ENCODE assay signal across 3 cellular contexts in the genomic region with DNA sequence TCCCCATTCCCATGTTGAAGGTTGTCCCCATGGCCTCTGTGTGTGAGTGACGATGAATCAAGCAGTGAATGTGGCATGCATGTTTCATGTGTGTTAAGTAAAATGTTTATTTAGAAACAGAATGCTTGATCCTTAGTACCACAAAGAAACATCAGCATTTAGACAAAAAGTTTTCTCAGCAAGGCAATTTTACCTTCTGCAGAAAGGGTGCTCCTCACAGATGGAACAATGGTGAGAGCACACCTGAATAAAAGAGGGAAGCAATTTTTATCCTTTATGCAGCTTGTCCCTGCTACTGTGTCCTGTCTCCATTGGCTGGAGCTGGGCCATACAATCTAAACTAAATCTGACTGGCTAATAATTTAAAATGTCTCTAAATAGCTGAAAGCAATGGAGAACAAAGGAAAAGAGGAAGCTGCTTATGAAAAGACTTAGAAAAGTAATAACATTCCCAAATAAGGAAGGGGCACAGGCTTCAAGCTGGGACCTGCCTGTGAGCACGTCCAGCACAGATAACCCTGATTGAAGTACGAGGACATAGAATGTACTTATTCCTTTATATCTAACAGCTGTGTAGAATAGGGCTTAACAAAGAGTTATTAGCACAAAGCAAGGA.
TF ChIP-seq lines count a peak whose summit lies in the region.

No MANE protein-coding gene starts in this region.

TF ChIP-seq in SK-N-SH treated with all-trans-retinoic acid at 6 μM for 48 hours, 23 proteins besides CTCF, POLR2A, EP300 and RAD21 (continues in another document):
- TF ChIP-seq ZNF565 (CRISPR knock-in tag; conservative IDR thresholded peaks at IDR 0.05; ENCODE audit: low read depth) (no peak), SNAI2 (CRISPR knock-in tag; IDR thresholded peaks at IDR 0.05) (no peak), ZFP3 (CRISPR knock-in tag; IDR thresholded peaks at IDR 0.05) (no peak), ZNF8 (CRISPR knock-in tag; IDR thresholded peaks at IDR 0.05) (no peak), RARB (CRISPR knock-in tag; IDR thresholded peaks at IDR 0.05) (no peak), OSR1 (CRISPR knock-in tag; IDR thresholded peaks at IDR 0.05) (peak; percentile 64; the same call in 1 of the 2 replicates), CSDC2 (CRISPR knock-in tag; IDR thresholded peaks at IDR 0.05) (no peak), TOX (CRISPR knock-in tag; IDR thresholded peaks at IDR 0.05; ENCODE audit: borderline replicate concordance) (no peak), TCF4 (CRISPR knock-in tag; IDR thresholded peaks at IDR 0.05; ENCODE audit: borderline replicate concordance) (no peak), ESRRG (CRISPR knock-in tag; IDR thresholded peaks at IDR 0.05) (no peak), ARNTL (CRISPR knock-in tag; IDR thresholded peaks at IDR 0.05; ENCODE audit: borderline replicate concordance, low read depth) (no peak)
- TF ChIP-seq, protein P1, sequence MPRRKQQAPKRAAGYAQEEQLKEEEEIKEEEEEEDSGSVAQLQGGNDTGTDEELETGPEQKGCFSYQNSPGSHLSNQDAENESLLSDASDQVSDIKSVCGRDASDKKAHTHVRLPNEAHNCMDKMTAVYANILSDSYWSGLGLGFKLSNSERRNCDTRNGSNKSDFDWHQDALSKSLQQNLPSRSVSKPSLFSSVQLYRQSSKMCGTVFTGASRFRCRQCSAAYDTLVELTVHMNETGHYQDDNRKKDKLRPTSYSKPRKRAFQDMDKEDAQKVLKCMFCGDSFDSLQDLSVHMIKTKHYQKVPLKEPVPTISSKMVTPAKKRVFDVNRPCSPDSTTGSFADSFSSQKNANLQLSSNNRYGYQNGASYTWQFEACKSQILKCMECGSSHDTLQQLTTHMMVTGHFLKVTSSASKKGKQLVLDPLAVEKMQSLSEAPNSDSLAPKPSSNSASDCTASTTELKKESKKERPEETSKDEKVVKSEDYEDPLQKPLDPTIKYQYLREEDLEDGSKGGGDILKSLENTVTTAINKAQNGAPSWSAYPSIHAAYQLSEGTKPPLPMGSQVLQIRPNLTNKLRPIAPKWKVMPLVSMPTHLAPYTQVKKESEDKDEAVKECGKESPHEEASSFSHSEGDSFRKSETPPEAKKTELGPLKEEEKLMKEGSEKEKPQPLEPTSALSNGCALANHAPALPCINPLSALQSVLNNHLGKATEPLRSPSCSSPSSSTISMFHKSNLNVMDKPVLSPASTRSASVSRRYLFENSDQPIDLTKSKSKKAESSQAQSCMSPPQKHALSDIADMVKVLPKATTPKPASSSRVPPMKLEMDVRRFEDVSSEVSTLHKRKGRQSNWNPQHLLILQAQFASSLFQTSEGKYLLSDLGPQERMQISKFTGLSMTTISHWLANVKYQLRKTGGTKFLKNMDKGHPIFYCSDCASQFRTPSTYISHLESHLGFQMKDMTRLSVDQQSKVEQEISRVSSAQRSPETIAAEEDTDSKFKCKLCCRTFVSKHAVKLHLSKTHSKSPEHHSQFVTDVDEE (CRISPR knock-in tag; IDR thresholded peaks at IDR 0.05), result no peak
- TF ChIP-seq, protein P2, sequence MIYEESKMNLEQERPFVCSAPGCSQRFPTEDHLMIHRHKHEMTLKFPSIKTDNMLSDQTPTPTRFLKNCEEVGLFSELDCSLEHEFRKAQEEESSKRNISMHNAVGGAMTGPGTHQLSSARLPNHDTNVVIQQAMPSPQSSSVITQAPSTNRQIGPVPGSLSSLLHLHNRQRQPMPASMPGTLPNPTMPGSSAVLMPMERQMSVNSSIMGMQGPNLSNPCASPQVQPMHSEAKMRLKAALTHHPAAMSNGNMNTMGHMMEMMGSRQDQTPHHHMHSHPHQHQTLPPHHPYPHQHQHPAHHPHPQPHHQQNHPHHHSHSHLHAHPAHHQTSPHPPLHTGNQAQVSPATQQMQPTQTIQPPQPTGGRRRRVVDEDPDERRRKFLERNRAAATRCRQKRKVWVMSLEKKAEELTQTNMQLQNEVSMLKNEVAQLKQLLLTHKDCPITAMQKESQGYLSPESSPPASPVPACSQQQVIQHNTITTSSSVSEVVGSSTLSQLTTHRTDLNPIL (CRISPR knock-in tag; IDR thresholded peaks at IDR 0.05; ENCODE audit: low read depth), result no peak

TF ChIP-seq in SK-N-SH, 30 proteins besides CTCF, POLR2A, EP300 and RAD21:
- TF ChIP-seq FOXJ3 (CRISPR knock-in tag; IDR thresholded peaks at IDR 0.05) (no peak), EZH2phosphoT487 (IDR thresholded peaks at IDR 0.05; ENCODE audit: borderline replicate concordance, low read depth) (no peak), RCOR1 (IDR thresholded peaks at IDR 0.05; ENCODE audit: low read length) (no peak), JUND (IDR thresholded peaks at IDR 0.05) (no peak), NRF1 (IDR thresholded peaks at IDR 0.05; ENCODE audit: low read depth, low read length) (no peak), FOXM1 (IDR thresholded peaks at IDR 0.05; ENCODE audit: low read depth) (no peak), FOSL2 (IDR thresholded peaks at IDR 0.05; ENCODE audit: borderline replicate concordance, low read depth) (no peak), RXRA (IDR thresholded peaks at IDR 0.05; ENCODE audit: borderline replicate concordance, low read depth) (no peak)
- TF ChIP-seq, protein P3, sequence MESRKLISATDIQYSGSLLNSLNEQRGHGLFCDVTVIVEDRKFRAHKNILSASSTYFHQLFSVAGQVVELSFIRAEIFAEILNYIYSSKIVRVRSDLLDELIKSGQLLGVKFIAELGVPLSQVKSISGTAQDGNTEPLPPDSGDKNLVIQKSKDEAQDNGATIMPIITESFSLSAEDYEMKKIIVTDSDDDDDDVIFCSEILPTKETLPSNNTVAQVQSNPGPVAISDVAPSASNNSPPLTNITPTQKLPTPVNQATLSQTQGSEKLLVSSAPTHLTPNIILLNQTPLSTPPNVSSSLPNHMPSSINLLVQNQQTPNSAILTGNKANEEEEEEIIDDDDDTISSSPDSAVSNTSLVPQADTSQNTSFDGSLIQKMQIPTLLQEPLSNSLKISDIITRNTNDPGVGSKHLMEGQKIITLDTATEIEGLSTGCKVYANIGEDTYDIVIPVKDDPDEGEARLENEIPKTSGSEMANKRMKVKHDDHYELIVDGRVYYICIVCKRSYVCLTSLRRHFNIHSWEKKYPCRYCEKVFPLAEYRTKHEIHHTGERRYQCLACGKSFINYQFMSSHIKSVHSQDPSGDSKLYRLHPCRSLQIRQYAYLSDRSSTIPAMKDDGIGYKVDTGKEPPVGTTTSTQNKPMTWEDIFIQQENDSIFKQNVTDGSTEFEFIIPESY (IDR thresholded peaks at IDR 0.05; ENCODE audit: borderline replicate concordance, low read depth), result no peak
- TF ChIP-seq, protein P4, sequence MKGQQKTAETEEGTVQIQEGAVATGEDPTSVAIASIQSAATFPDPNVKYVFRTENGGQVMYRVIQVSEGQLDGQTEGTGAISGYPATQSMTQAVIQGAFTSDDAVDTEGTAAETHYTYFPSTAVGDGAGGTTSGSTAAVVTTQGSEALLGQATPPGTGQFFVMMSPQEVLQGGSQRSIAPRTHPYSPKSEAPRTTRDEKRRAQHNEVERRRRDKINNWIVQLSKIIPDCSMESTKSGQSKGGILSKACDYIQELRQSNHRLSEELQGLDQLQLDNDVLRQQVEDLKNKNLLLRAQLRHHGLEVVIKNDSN (IDR thresholded peaks at IDR 0.05; ENCODE audit: borderline replicate concordance, low read depth), result no peak

TF ChIP-seq in HCT116, 20 proteins besides CTCF, POLR2A, EP300 and RAD21:
- peak; percentile 93 for TF ChIP-seq CBX3 (IDR thresholded peaks at IDR 0.05; ENCODE audit: low read depth)
- TF ChIP-seq ZNF274 (IDR thresholded peaks at IDR 0.05; ENCODE audit: low read depth, low read length), result no peak
